ENCODE assay signal across 18 cellular contexts in genomic region chr4:73206236-73206635, GRCh38. TPM values are rescaled to one million over a fixed set of nuclear protein-coding genes. Genes with fewer than 3 reads are reported as not detected.
DNase-seq lines count a peak whose midpoint lies in the region; TF ChIP-seq lines count a peak whose summit lies in the region.
"Had no signal": no experiment of that assay in that cellular context is flagged by ENCODE, and none has a peak within 500 bp of the region (broad histone marks: within the 10 kb centered on the region; RNA-seq: fewer than 3 reads in every experiment).

No MANE protein-coding gene starts in this region.

- H3F3A ChIP-seq in DOHH2 (ENCODE audit: control insufficient read depth, insufficient read depth): no peaks in the 10 kb centered on the region

- peaks cover 34 to 63% (median 53%) of the 10 kb centered on the region in 4 donors for H3K4me1 Mint-ChIP-seq in CD4-positive, alpha-beta memory T cell
- H3K4me1 Mint-ChIP-seq in activated naive CD8-positive, alpha-beta T cell treated with anti-CD3 and anti-CD28 coated beads for 36 hours: peaks cover 23% of the 10 kb centered on the region
- H3K4me1 Mint-ChIP-seq in endodermal cell: peaks cover 16% of the 10 kb centered on the region

- 100% methylated on average over 3 of the region's 3 CpGs; no CpG with 5 or more reads in 1 of the 2 experiments for WGBS in endodermal cell (ENCODE audit: insufficient coverage in 1 of 2, insufficient read length in 1 of 2), 2 experiments

- TF ChIP-seq CTCF in DOHH2 (IDR thresholded peaks at IDR 0.05; ENCODE audit: low read depth, low read length, poor library complexity, severe bottlenecking) (no peak), endodermal cell (conservative IDR thresholded peaks at IDR 0.05) (no peak)

- H3K27ac ChIP-seq in CD4-positive, alpha-beta memory T cell (ENCODE audit: low read depth, low read length): no peak overlapping the region
- H3K27ac ChIP-seq in DOHH2 (ENCODE audit: low read depth, low read length) (no peak overlapping the region), endodermal cell (ENCODE audit: low read depth, low read length) (no peak overlapping the region)
- H3K27ac ChIP-seq: BLaER1 treated with 17β-estradiol and CSF1 and Interleukin-3, amounts not matched to agents 10 nM and 100 nM; PC-9; RWPE1 had no signal

- H3K27me3 Mint-ChIP-seq in CD4-positive, alpha-beta memory T cell: no peaks in the 10 kb centered on the region
- H3K27me3 Mint-ChIP-seq in activated naive CD8-positive, alpha-beta T cell treated with anti-CD3 and anti-CD28 coated beads for 36 hours: no peaks in the 10 kb centered on the region
- no peaks in the 10 kb centered on the region for H3K27me3 Mint-ChIP-seq in endodermal cell (ENCODE audit: insufficient read depth)

- peak overlapping the region; percentile 5; the same call in 1 of the 2 replicates for H3K4me2 ChIP-seq in DOHH2 (ENCODE audit: low read length)
- H3K4me2 ChIP-seq: BLaER1 treated with 17β-estradiol and CSF1 and Interleukin-3, amounts not matched to agents 10 nM and 100 nM; PC-9 had no signal

- peak overlapping the region in 2 of 8 donors; percentile 2 to 12 for H3K4me3 Mint-ChIP-seq in CD4-positive, alpha-beta memory T cell
- H3K4me3 Mint-ChIP-seq in activated naive CD8-positive, alpha-beta T cell treated with anti-CD3 and anti-CD28 coated beads for 36 hours: no peak overlapping the region
- no peak overlapping the region for H3K4me3 Mint-ChIP-seq in endodermal cell

- peaks cover 36 to 51% of the 10 kb centered on the region in 2 donors for H3K36me3 Mint-ChIP-seq in CD4-positive, alpha-beta memory T cell
- peaks cover 69% of the 10 kb centered on the region for H3K36me3 Mint-ChIP-seq in activated naive CD8-positive, alpha-beta T cell treated with anti-CD3 and anti-CD28 coated beads for 36 hours
- H3K36me3 Mint-ChIP-seq in endodermal cell (ENCODE audit: low read depth): peaks cover 20% of the 10 kb centered on the region

- H3K9me2 ChIP-seq in DOHH2 (replicated peaks; ENCODE audit: control insufficient read depth, low read length): no peaks in the 10 kb centered on the region

- no peaks in the 10 kb centered on the region for H3K27me3 ChIP-seq in CD4-positive, alpha-beta memory T cell (ENCODE audit: insufficient read depth, low read length)
- H3K27me3 ChIP-seq in DOHH2 (ENCODE audit: control insufficient read depth, low read length): no peaks in the 10 kb centered on the region
- no peaks in the 10 kb centered on the region for H3K27me3 ChIP-seq in endodermal cell (ENCODE audit: control insufficient read depth, insufficient read depth, low read length, poor library complexity, severe bottlenecking)
- H3K27me3 ChIP-seq: BLaER1 treated with 17β-estradiol and CSF1 and Interleukin-3, amounts not matched to agents 10 nM and 100 nM had no signal

- H3K36me3 ChIP-seq in CD4-positive, alpha-beta memory T cell (ENCODE audit: insufficient read depth, low read length): no peaks in the 10 kb centered on the region
- H3K36me3 ChIP-seq in DOHH2 (ENCODE audit: control insufficient read depth, low read length): peaks cover 45% of the 10 kb centered on the region
- peaks cover 10% of the 10 kb centered on the region for H3K36me3 ChIP-seq in endodermal cell (ENCODE audit: control insufficient read depth, insufficient read depth, low read length)
- H3K36me3 ChIP-seq: HAP-1 had no signal

- H3K79me2 ChIP-seq in DOHH2 (ENCODE audit: control insufficient read depth, low read length): peaks cover 100% of the 10 kb centered on the region

- DNase-seq in CD4-positive, alpha-beta memory T cell: no peak
- DNase-seq in activated naive CD8-positive, alpha-beta T cell treated with anti-CD3 and anti-CD28 coated beads for 36 hours: no peak
- DNase-seq in endodermal cell: no peak
- no peak for DNase-seq in MV-4-11 (lab: John Stamatoyannopoulos, UW)
- DNase-seq in NCI-H2081 treated with DMSO at 0.1 percent for 48 hours (lab: John Stamatoyannopoulos, UW): no peak
- DNase-seq in effector CD4-positive, alpha-beta T cell: no peak
- DNase-seq: DMS79, KG1, NCI-H1436, NCI-H1930, NCI-H345, NCI-H524 treated with DMSO at 0.1 percent for 48 hours, PC-9, SIG-M5 had no signal

- CTCF ChIA-PET in CD4-positive, alpha-beta memory T cell (lab: Charles Lee; ENCODE audit: partially characterized antibody): no interaction called here

- no peak overlapping the region for H3K9ac ChIP-seq in endodermal cell (ENCODE audit: extremely low read depth, low read length, poor library complexity, severe bottlenecking)
- H3K9ac ChIP-seq: BLaER1 treated with 17β-estradiol and CSF1 and Interleukin-3, amounts not matched to agents 10 nM and 100 nM had no signal

- H3K9me3 ChIP-seq in CD4-positive, alpha-beta memory T cell (ENCODE audit: control insufficient read depth in 1 of 2, low read length in 2 of 2): no peaks in the 10 kb centered on the region
- no peaks in the 10 kb centered on the region for H3K9me3 ChIP-seq in DOHH2 (ENCODE audit: control insufficient read depth, insufficient read depth, low read length)
- H3K9me3 ChIP-seq in endodermal cell (ENCODE audit: control insufficient read depth, low read length): no peaks in the 10 kb centered on the region
- H3K9me3 ChIP-seq: HAP-1 had no signal

- intact Hi-C loops in CD4-positive, alpha-beta memory T cell (cut with micrococcal nuclease): no loop called here

- peaks cover 6% of the 10 kb centered on the region; the same call in 1 of the 2 replicates for H4K20me1 ChIP-seq in DOHH2 (ENCODE audit: control insufficient read depth, insufficient read depth, low read depth, low read length)

- H3K4me1 ChIP-seq in CD4-positive, alpha-beta memory T cell (ENCODE audit: insufficient read depth, low read length): peaks cover 6% of the 10 kb centered on the region
- peaks cover 18% of the 10 kb centered on the region for H3K4me1 ChIP-seq in DOHH2 (ENCODE audit: control insufficient read depth, low read length)
- no peaks in the 10 kb centered on the region for H3K4me1 ChIP-seq in endodermal cell (ENCODE audit: control insufficient read depth, insufficient read depth, low read length)

- H3K4me3 ChIP-seq in CD4-positive, alpha-beta memory T cell (ENCODE audit: low read length in 2 of 2): no peak overlapping the region
- H3K4me3 ChIP-seq in DOHH2 (ENCODE audit: low read length) (no peak overlapping the region), endodermal cell (ENCODE audit: low read length) (no peak overlapping the region)
- H3K4me3 ChIP-seq: BLaER1 treated with 17β-estradiol and CSF1 and Interleukin-3, amounts not matched to agents 10 nM and 100 nM; HAP-1; PC-9 had no signal

- peaks cover 2 to 20% (median 11%) of the 10 kb centered on the region in 8 donors for H3K9me3 Mint-ChIP-seq in CD4-positive, alpha-beta memory T cell
- peaks cover 23% of the 10 kb centered on the region for H3K9me3 Mint-ChIP-seq in activated naive CD8-positive, alpha-beta T cell treated with anti-CD3 and anti-CD28 coated beads for 36 hours
- peaks cover 1% of the 10 kb centered on the region for H3K9me3 Mint-ChIP-seq in endodermal cell

- POLR2A ChIA-PET in CD4-positive, alpha-beta memory T cell (lab: Charles Lee; ENCODE audit: partially characterized antibody): no interaction called here

- H3K27ac Mint-ChIP-seq in CD4-positive, alpha-beta memory T cell: peak overlapping the region in 4 of 7 donors; percentile 9 to 44 (median 38)
- peak overlapping the region; percentile 6 for H3K27ac Mint-ChIP-seq in activated naive CD8-positive, alpha-beta T cell treated with anti-CD3 and anti-CD28 coated beads for 36 hours
- H3K27ac Mint-ChIP-seq in endodermal cell: peak overlapping the region; percentile 9

RNA-seq across cellular contexts. Expression of gene ANKRD17, which starts 52.4 kb away (rescaled TPM):
- 10 to 100 TPM; 58.4 to 58.7 TPM for total RNA-seq in CD4-positive, alpha-beta memory T cell
- polyA plus RNA-seq in CD4-positive, alpha-beta memory T cell: 10 to 100 TPM in 1 of 2 donors, 1 to 10 TPM in 1; 7.9 to 15.8 TPM
- total RNA-seq in activated naive CD8-positive, alpha-beta T cell treated with anti-CD3 and anti-CD28 coated beads for 36 hours: 10 to 100 TPM; 61.6 to 65.0 TPM
- 10 to 100 TPM; 83.6 to 84.3 TPM for total RNA-seq in endodermal cell
- 44.5 TPM for polyA plus RNA-seq in endodermal cell (2013, experiment 1 of 2)
- 44.4 TPM for polyA plus RNA-seq in endodermal cell (2013, experiment 2 of 2)
